ENCODE assay signal across 20 cellular contexts in genomic region chr7:115984105-115984504, GRCh38. TPM values are rescaled to one million over a fixed set of nuclear protein-coding genes. Genes with fewer than 3 reads are reported as not detected.
A peak's percentile ranks its signal among the peaks of the same experiment; 100 is the strongest.
DNase-seq lines count a peak whose midpoint lies in the region; ATAC-seq and TF ChIP-seq lines count a peak whose summit lies in the region.
"Had no signal": no experiment of that assay in that cellular context is flagged by ENCODE, and none has a peak within 500 bp of the region (broad histone marks: within the 10 kb centered on the region; RNA-seq: fewer than 3 reads in every experiment).

No MANE protein-coding gene starts in this region.

- H3K27me3 ChIP-seq in AG04450 (ENCODE audit: control insufficient read depth, insufficient read depth, low read length): no peaks in the 10 kb centered on the region
- H3K27me3 ChIP-seq: Peyer's patch had no signal

- peaks cover 47% of the 10 kb centered on the region for H3K4me1 Mint-ChIP-seq in CD14-positive monocyte

- POLR2A ChIA-PET in AG04450 (lab: Yijun Ruan, JAX): no interaction called here

- TF ChIP-seq CTCF in AG04450 (IDR thresholded peaks at IDR 0.05; ENCODE audit: low read depth, low read length): no peak
- TF ChIP-seq CTCF in choroid plexus epithelial cell (conservative IDR thresholded peaks at IDR 0.05; ENCODE audit: low read depth, low read length): no peak
- TF ChIP-seq CTCF in foreskin fibroblast (IDR thresholded peaks at IDR 0.05; ENCODE audit: low read depth, low read length): no peak
- no peak for TF ChIP-seq CTCF in CD14-positive monocyte (IDR thresholded peaks at IDR 0.05)

- peak overlapping the region in 3 of 7 donors; percentile 16 to 72 (median 18) for H3K27ac Mint-ChIP-seq in CD14-positive monocyte

- H3K4me3 Mint-ChIP-seq in CD14-positive monocyte: no peak overlapping the region

- H3K4me3 ChIP-seq in AG04450 (ENCODE audit: low read depth, low read length) (no peak overlapping the region), choroid plexus epithelial cell (ENCODE audit: low read depth, low read length) (no peak overlapping the region), foreskin fibroblast (ENCODE audit: low read depth in 1 of 2, low read length in 2 of 2) (no peak overlapping the region)
- H3K4me3 ChIP-seq: Peyer's patch had no signal

- no peaks in the 10 kb centered on the region for H3K9me3 ChIP-seq in AG04450 (ENCODE audit: control insufficient read depth, insufficient read depth, low read length)
- H3K9me3 ChIP-seq: Peyer's patch had no signal

- intact Hi-C loops in CD14-positive monocyte (cut with micrococcal nuclease): no loop called here

- H3K27ac ChIP-seq in AG04450 (ENCODE audit: low read depth, low read length): no peak overlapping the region
- H3K27ac ChIP-seq: C4-2B, Peyer's patch had no signal

- DNase-seq in AG04450 (ENCODE audit: low read depth, low spot score): peak; percentile 6
- DNase-seq in NCI-H226: peak; percentile 8
- DNase-seq in choroid plexus epithelial cell (ENCODE audit: low read depth): peak; percentile 32
- peak; percentile 6 to 61 for DNase-seq in foreskin fibroblast
- no peak for DNase-seq in NCI-H1436 (lab: John Stamatoyannopoulos, UW)
- DNase-seq in NCI-H446 (lab: John Stamatoyannopoulos, UW): no peak
- DNase-seq in CD14-positive monocyte (ENCODE audit: low spot score): no peak
- DNase-seq: 8988T, AML-193, DMS79, Karpas-422, NCI-H1048, NCI-H1417 treated with DMSO at 0.1 percent for 48 hours, NCI-H187 treated with DMSO at 0.1 percent for 48 hours, NCI-H2227 treated with DMSO at 0.1 percent for 48 hours, NCI-H526, Peyer's patch had no signal

- no peaks in the 10 kb centered on the region for H3K27me3 Mint-ChIP-seq in CD14-positive monocyte (ENCODE audit: low read depth in 3 of 3)

- H3K36me3 Mint-ChIP-seq in CD14-positive monocyte: peaks cover 13 to 16% of the 10 kb centered on the region in 2 donors

- no peak for ATAC-seq in HG03354 (IDR thresholded peaks at IDR 0.05; ENCODE audit: poor library complexity, severe bottlenecking, unreplicated experiment)
- ATAC-seq: SK-N-SH treated with all-trans-retinoic acid at 6 μM for 48 hours had no signal

- no peaks in the 10 kb centered on the region for H3K9me3 Mint-ChIP-seq in CD14-positive monocyte

- CTCF ChIA-PET in AG04450 (lab: Charles Lee): no interaction called here

RNA-seq across cellular contexts. Expression of gene TFEC, which starts 46.5 kb away (rescaled TPM):
- polyA plus RNA-seq in AG04450 (2011; rRNA removed): 0.01 and 0.10 TPM in 2 replicates
- polyA minus RNA-seq in AG04450 (2011; rRNA and poly(A)+ RNA removed): not detected in 2 replicates
- polyA plus RNA-seq in CD14-positive monocyte: 10 to 100 TPM; 13.3 to 17.4 TPM

Comparison
In these comparisons a context has a peak if more than half of its experiments do, and no peak if none do; other contexts are left out.
1. DNase-seq: peak in AG04450 (single experiment), NCI-H226 (single experiment), choroid plexus epithelial cell (single experiment) and foreskin fibroblast (2 of 2); none in NCI-H1436 (single experiment), NCI-H446 (0 of 2) and CD14-positive monocyte (single experiment).
2. RNA of gene TFEC, which starts 46.5 kb away (polyA plus RNA-seq): 13.3 to 17.4 TPM in CD14-positive monocyte; 0.01 to 0.10 TPM in AG04450; every median in the first group is over 10 times any median in the second.